In genomic region chr22:26512149-26512793, GRCh38 we compare ENCODE assay signal across 8 cellular contexts. TPM values are rescaled to one million over a fixed set of nuclear protein-coding genes. Genes with fewer than 3 reads are reported as not detected.
A peak's percentile ranks its signal among the peaks of the same experiment; 100 is the strongest.
DNase-seq lines count a peak whose midpoint lies in the region; ATAC-seq and TF ChIP-seq lines count a peak whose summit lies in the region.

TFIP11 (minus strand) TSS chr22:26512473; CDS start chr22:26510272, 2,201 bp downstream.

- peak within 1 kb of the TSS; percentile 83 for H3K4me3 ChIP-seq in epithelial cell of proximal tubule (ENCODE audit: low read depth, low read length)

- peaks cover 2% of the 10 kb centered on the region for H3K36me3 Mint-ChIP-seq in IgD-negative memory B cell
- H3K36me3 Mint-ChIP-seq in activated T-cell treated with anti-CD3 and anti-CD28 coated beads, Interleukin-2, amount 50 U/mL, for 24 hours (ENCODE audit: low read depth), result peaks cover 52% of the 10 kb centered on the region

- H3K9me3 Mint-ChIP-seq in IgD-negative memory B cell, result no peaks in the 10 kb centered on the region
- no peaks in the 10 kb centered on the region for H3K9me3 Mint-ChIP-seq in activated T-cell treated with anti-CD3 and anti-CD28 coated beads, Interleukin-2, amount 50 U/mL, for 24 hours

- H3K4me1 Mint-ChIP-seq in IgD-negative memory B cell, result peaks cover 9 to 38% (median 33%) of the 10 kb centered on the region in 3 donors
- H3K4me1 Mint-ChIP-seq in activated T-cell treated with anti-CD3 and anti-CD28 coated beads, Interleukin-2, amount 50 U/mL, for 24 hours (ENCODE audit: low read depth), result peaks cover 35% of the 10 kb centered on the region

- H3K27ac Mint-ChIP-seq in IgD-negative memory B cell, result peak within 1 kb of the TSS; percentile 97 to 99 (median 98)
- H3K27ac Mint-ChIP-seq in activated T-cell treated with anti-CD3 and anti-CD28 coated beads, Interleukin-2, amount 50 U/mL, for 24 hours, result peak within 1 kb of the TSS; percentile 98

- DNase-seq in DMS 273 treated with DMSO at 0.1 percent for 48 hours (lab: John Stamatoyannopoulos, UW) (peak; percentile 48), epithelial cell of proximal tubule (ENCODE audit: low read depth) (peak; percentile 48), mucosa of gallbladder (ENCODE audit: low spot score) (peak; percentile 95)
- DNase-seq in activated T-cell treated with anti-CD3 and anti-CD28 coated beads, Interleukin-2, amount 50 U/mL, for 24 hours, result peak; percentile 96
- DNase-seq in stimulated activated CD8-positive, alpha-beta memory T cell treated with anti-CD3 and anti-CD28 coated beads, Interleukin-4, amount 100 ng/mL, for 24 hours (ENCODE audit: low read depth), result peak; percentile 89

- peak; percentile 29 for TF ChIP-seq CTCF in epithelial cell of proximal tubule (conservative IDR thresholded peaks at IDR 0.05; ENCODE audit: low read depth, low read length)

- ATAC-seq in GM21528 (IDR thresholded peaks at IDR 0.05; ENCODE audit: low FRiP score, unreplicated experiment), result peak; percentile 88

- H3K4me3 Mint-ChIP-seq in IgD-negative memory B cell, result peak within 1 kb of the TSS; percentile 99 to 100 (median 100)
- peak within 1 kb of the TSS; percentile 100 for H3K4me3 Mint-ChIP-seq in activated T-cell treated with anti-CD3 and anti-CD28 coated beads, Interleukin-2, amount 50 U/mL, for 24 hours

- no peaks in the 10 kb centered on the region for H3K27me3 Mint-ChIP-seq in IgD-negative memory B cell
- H3K27me3 Mint-ChIP-seq in activated T-cell treated with anti-CD3 and anti-CD28 coated beads, Interleukin-2, amount 50 U/mL, for 24 hours, result no peaks in the 10 kb centered on the region

TF ChIP-seq in PFSK-1, 5 proteins besides CTCF, POLR2A, EP300 and RAD21:
- TF ChIP-seq POLR2AphosphoS5 (IDR thresholded peaks at IDR 0.05; ENCODE audit: low read depth, low read length) (peak; percentile 71), REST (IDR thresholded peaks at IDR 0.05; ENCODE audit: insufficient read depth in 1 of 2, low read depth in 2 of 2, low read length in 2 of 2) (no peak), FOXP2 (optimal IDR thresholded peaks at IDR 0.05; ENCODE audit: borderline replicate concordance, extremely low read depth, extremely low read length, insufficient read depth) (no peak), TAF1 (IDR thresholded peaks at IDR 0.05; ENCODE audit: borderline replicate concordance, insufficient read depth, low read length) (peak; percentile 64; the same call in 1 of the 2 replicates), SIN3A (IDR thresholded peaks at IDR 0.05; ENCODE audit: borderline replicate concordance, insufficient read depth, low read length) (peak; percentile 82)

RNA-seq across cellular contexts. Expression of gene TFIP11, which starts in this region (rescaled TPM):
- polyA plus RNA-seq in IgD-negative memory B cell, result 32.3 TPM
- 25.7 TPM for polyA plus RNA-seq in PFSK-1 (2012; ENCODE audit: insufficient read length, low read depth)
- total RNA-seq in epithelial cell of proximal tubule, result 17.8 and 26.3 TPM in 2 replicates
- 34.2 TPM for total RNA-seq in mucosa of gallbladder

Comparison
In these comparisons a context has a peak if more than half of its experiments do, and no peak if none do; other contexts are left out.
1. Peak in every context shown above with its lines: DNase-seq, ATAC-seq and H3K4me3 ChIP-seq.